In the genomic region with DNA sequence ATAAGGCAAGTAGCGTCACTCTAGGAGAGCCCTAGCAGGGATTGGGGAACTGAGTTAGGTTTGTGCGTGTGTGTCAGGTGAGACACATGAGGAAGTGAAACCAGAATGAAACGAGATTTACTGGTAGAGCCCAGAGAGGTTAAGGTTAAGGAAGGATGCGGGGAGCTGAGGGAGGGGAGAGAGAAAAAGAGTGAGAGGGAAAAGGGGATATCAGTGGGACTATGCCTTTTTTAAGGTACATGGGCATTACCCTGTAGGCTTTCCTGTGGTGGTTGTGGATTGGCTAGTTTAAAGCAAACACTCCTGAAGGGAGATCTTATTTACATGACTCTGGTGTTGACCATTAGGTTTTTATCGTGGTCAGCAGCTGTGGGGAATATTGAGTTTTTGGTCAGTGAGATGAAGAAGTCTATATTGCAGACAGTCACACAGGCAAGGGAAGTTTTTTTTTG, we compare ENCODE assay signal across 8 cellular contexts. TPM values are rescaled to one million over a fixed set of nuclear protein-coding genes. Genes with fewer than 3 reads are reported as not detected.
A peak's percentile ranks its signal among the peaks of the same experiment; 100 is the strongest.
DNase-seq lines count a peak whose midpoint lies in the region; ATAC-seq, FAIRE-seq and TF ChIP-seq lines count a peak whose summit lies in the region.

No MANE protein-coding gene starts in this region.

- TF ChIP-seq CTCF in kidney (IDR thresholded peaks at IDR 0.05; ENCODE audit: borderline replicate concordance, extremely low read depth, insufficient read depth): no peak

- H3K27me3 Mint-ChIP-seq in activated CD4-positive, alpha-beta T cell treated with anti-CD3 and anti-CD28 coated beads for 36 hours: no peaks in the 10 kb centered on the region

- CTCF ChIA-PET in activated CD4-positive, alpha-beta T cell treated with anti-CD3 and anti-CD28 coated beads for 36 hours (lab: Charles Lee): interaction anchor here (0.6 to 2.3 kb wide), 4 partner anchors 9 to 155 kb away, joined by 4 to 20 read pairs (median 4); no protein-coding TSS in a partner anchor

- DNase-seq in activated CD4-positive, alpha-beta T cell treated with anti-CD3 and anti-CD28 coated beads for 36 hours: no peak
- no peak for DNase-seq in activated CD4-positive, alpha-beta T cell treated with anti-CD3 and anti-CD28 coated beads, Interleukin-2, amount 50 U/mL, for 48 hours
- DNase-seq in NOMO-1 treated with DMSO at 0.1 percent for 48 hours (lab: John Stamatoyannopoulos, UW; ENCODE audit: unreplicated experiment) (peak; percentile 69), kidney (no peak), anterior cingulate cortex (lab: John Stamatoyannopoulos, UW) (no peak)
- no peak for DNase-seq in effector CD4-positive, alpha-beta T cell

- H3K4me1 ChIP-seq in skeletal muscle tissue (ENCODE audit: control insufficient read depth in 3 of 3, insufficient read depth in 3 of 3, low read length in 3 of 3) (peaks cover 25 to 35% (median 26%) of the 10 kb centered on the region in 3 donors), kidney (ENCODE audit: control insufficient read depth in 1 of 2, insufficient read depth in 1 of 2, low read depth in 1 of 2, low read length in 2 of 2) (peaks cover 3 to 6% of the 10 kb centered on the region in 2 donors)

- intact Hi-C loops in activated CD4-positive, alpha-beta T cell treated with anti-CD3 and anti-CD28 coated beads for 36 hours (cut with DNase I, micrococcal nuclease): no loop called here
- intact Hi-C loops in kidney (cut with DNase I): no loop called here

- FAIRE-seq in kidney (lab: Jason Lieb, UNC): no peak

- no peak overlapping the region for H3K9ac ChIP-seq in skeletal muscle tissue (ENCODE audit: low read depth in 1 of 3, low read length in 3 of 3)
- no peak overlapping the region for H3K9ac ChIP-seq in kidney (ENCODE audit: low read length in 2 of 2)

- H3K36me3 ChIP-seq in skeletal muscle tissue (ENCODE audit: control insufficient read depth in 3 of 3, insufficient read depth in 3 of 3, low read length in 3 of 3): no peaks in the 10 kb centered on the region
- H3K36me3 ChIP-seq in kidney (ENCODE audit: control insufficient read depth in 1 of 2, insufficient read depth in 2 of 2, low read length in 2 of 2): no peaks in the 10 kb centered on the region

- peaks cover 71% of the 10 kb centered on the region for H3K4me1 Mint-ChIP-seq in activated CD4-positive, alpha-beta T cell treated with anti-CD3 and anti-CD28 coated beads for 36 hours

- peak overlapping the region; percentile 32 for H3K4me3 Mint-ChIP-seq in activated CD4-positive, alpha-beta T cell treated with anti-CD3 and anti-CD28 coated beads for 36 hours

- POLR2A ChIA-PET in activated CD4-positive, alpha-beta T cell treated with anti-CD3 and anti-CD28 coated beads for 36 hours (lab: Charles Lee): no interaction called here

- H3K27ac ChIP-seq in skeletal muscle tissue (ENCODE audit: low read depth, low read length): peak overlapping the region; percentile 49
- H3K27ac ChIP-seq in kidney (ENCODE audit: low read depth in 2 of 2, low read length in 2 of 2): no peak overlapping the region

- peaks cover 2% of the 10 kb centered on the region for H3K9me3 Mint-ChIP-seq in activated CD4-positive, alpha-beta T cell treated with anti-CD3 and anti-CD28 coated beads for 36 hours (ENCODE audit: low read depth)

- peak; percentile 71 for ATAC-seq in activated CD4-positive, alpha-beta T cell treated with anti-CD3 and anti-CD28 coated beads for 36 hours
- peak; percentile 100 for ATAC-seq in HG02798 (IDR thresholded peaks at IDR 0.05; ENCODE audit: poor library complexity, unreplicated experiment)

- no peak overlapping the region for H3K4me3 ChIP-seq in skeletal muscle tissue (ENCODE audit: low read length in 3 of 3)
- H3K4me3 ChIP-seq in kidney (ENCODE audit: low read length in 2 of 2): no peak overlapping the region

- H3K9me3 ChIP-seq in skeletal muscle tissue (ENCODE audit: control insufficient read depth in 3 of 3, low read length in 3 of 3): no peaks in the 10 kb centered on the region
- H3K9me3 ChIP-seq in kidney (ENCODE audit: control insufficient read depth in 1 of 2, low read length in 2 of 2): no peaks in the 10 kb centered on the region

- peaks cover 27% of the 10 kb centered on the region for H3K36me3 Mint-ChIP-seq in activated CD4-positive, alpha-beta T cell treated with anti-CD3 and anti-CD28 coated beads for 36 hours (ENCODE audit: low read depth)

- H3K27me3 ChIP-seq in skeletal muscle tissue (ENCODE audit: control insufficient read depth in 3 of 3, insufficient read depth in 3 of 3, low read length in 3 of 3): no peaks in the 10 kb centered on the region

- peak overlapping the region; percentile 58 for H3K27ac Mint-ChIP-seq in activated CD4-positive, alpha-beta T cell treated with anti-CD3 and anti-CD28 coated beads for 36 hours

RNA-seq across cellular contexts. Expression of a gene that starts 13.9 kb away (rescaled TPM):
- total RNA-seq in activated CD4-positive, alpha-beta T cell treated with anti-CD3 and anti-CD28 coated beads for 36 hours: 10 to 100 TPM; 17.6 to 22.7 TPM
- total RNA-seq in skeletal muscle tissue (123 TPM), kidney (39.5 TPM)
- polyA plus RNA-seq in kidney (ENCODE audit: insufficient read depth, low read depth, low replicate concordance): 7.7 TPM
